In genomic region chr15:100866386-100867330, GRCh38 we compare ENCODE assay signal across 19 cellular contexts. TPM values are rescaled to one million over a fixed set of nuclear protein-coding genes. Genes with fewer than 3 reads are reported as not detected.
"Had no signal": no experiment of that assay in that cellular context is flagged by ENCODE, and none has a peak within 500 bp of the region (broad histone marks: within the 10 kb centered on the region; RNA-seq: fewer than 3 reads in every experiment).

No MANE protein-coding gene starts in this region.

- H3K36me3 ChIP-seq: brain microvascular endothelial cell, sigmoid colon, upper lobe of left lung had no signal

- H3K27ac ChIP-seq: brain microvascular endothelial cell, sigmoid colon, upper lobe of left lung had no signal

- DNase-seq: activated T-cell treated with anti-CD3 and anti-CD28 coated beads, Interleukin-2, amount 50 U/mL, for 1 hour; brain microvascular endothelial cell; central memory CD4-positive, alpha-beta T cell; dermis blood vessel endothelial cell; effector CD8-positive, alpha-beta T cell; foreskin melanocyte; hippocampal formation; left ventricle myocardium superior; nephron progenitor cell; nucleus accumbens; sigmoid colon; stimulated activated CD4-positive, alpha-beta T cell treated with anti-CD3 and anti-CD28 coated beads, Interleukin-4, amount 100 ng/mL, for 1 hour; stimulated activated naive CD4-positive, alpha-beta T cell treated with Interleukin-2 at 50 U/mL for 16 hours; T-helper 1 cell; T-helper 9 cell; upper lobe of left lung had no signal

- H3K27me3 ChIP-seq: brain microvascular endothelial cell, sigmoid colon, upper lobe of left lung had no signal

- H3K4me1 ChIP-seq: upper lobe of left lung had no signal

- H3K4me3 ChIP-seq: sigmoid colon, upper lobe of left lung had no signal

- H3K9me3 ChIP-seq: upper lobe of left lung had no signal

- ATAC-seq: activated naive CD4-positive, alpha-beta T cell treated with anti-CD3 and anti-CD28 coated beads, Interleukin-2, amount 50 U/mL, for 72 hours; activated T-helper 17 cell treated with anti-CD3 and anti-CD28 coated beads, Interleukin-2, amount 50 U/mL, for 72 hours; left ventricle myocardium superior had no signal

RNA-seq across cellular contexts. Expression of gene ALDH1A3, which starts 13.0 kb away (rescaled TPM):
- total RNA-seq: activated naive CD4-positive, alpha-beta T cell treated with anti-CD3 and anti-CD28 coated beads, Interleukin-2, amount 50 U/mL, for 72 hours; activated T-helper 17 cell treated with anti-CD3 and anti-CD28 coated beads, Interleukin-2, amount 50 U/mL, for 72 hours; myocyte had no signal
